In the genomic region with DNA sequence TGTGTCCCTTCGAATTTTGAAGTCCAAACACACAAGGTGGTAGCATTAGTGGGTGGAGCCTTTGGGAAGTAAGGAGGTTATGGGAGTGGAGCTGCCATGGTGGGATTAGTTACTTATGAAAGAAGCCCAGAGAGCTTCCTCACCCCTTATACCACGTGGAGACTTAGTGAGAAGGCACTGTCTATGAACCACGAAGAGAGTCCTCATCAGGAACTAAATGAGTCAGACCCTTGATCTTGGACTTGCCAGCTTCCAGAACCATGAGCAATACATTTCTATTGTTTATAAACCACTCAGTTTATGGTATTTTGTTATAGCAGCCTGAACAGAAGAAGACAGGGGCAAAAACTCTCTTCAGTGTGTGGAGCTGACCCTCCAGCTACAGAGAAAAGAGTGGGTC, we compare ENCODE assay signal across 20 cellular contexts.
A peak's percentile ranks its signal among the peaks of the same experiment; 100 is the strongest.
DNase-seq lines count a peak whose midpoint lies in the region; ATAC-seq and TF ChIP-seq lines count a peak whose summit lies in the region.
"Had no signal": no experiment of that assay in that cellular context is flagged by ENCODE, and none has a peak within 500 bp of the region (broad histone marks: within the 10 kb centered on the region; RNA-seq: fewer than 3 reads in every experiment).

No MANE protein-coding gene starts in this region.

- H3K27me3 Mint-ChIP-seq in stimulated activated naive CD8-positive, alpha-beta T cell treated with anti-CD3 and anti-CD28 coated beads, Interleukin-15, amount 100 ng/mL, for 72 hours = peaks cover 48% of the 10 kb centered on the region
- H3K27me3 Mint-ChIP-seq in stimulated activated naive B cell treated with anti-CD40 and anti-IgM and Interleukin-4, amounts not matched to agents 10 μg/mL and 1 μg/mL and 100 μg/mL, for 72 hours = peaks cover 5 to 16% of the 10 kb centered on the region in 2 donors

- H3K36me3 ChIP-seq in OCI-LY3 (replicated peaks; ENCODE audit: low read depth, low read length) (no peaks in the 10 kb centered on the region), brain microvascular endothelial cell (replicated peaks) (no peaks in the 10 kb centered on the region)
- H3K36me3 ChIP-seq: SJSA1 had no signal

- no peaks in the 10 kb centered on the region for H4K20me1 ChIP-seq in OCI-LY3 (ENCODE audit: insufficient read depth, low read length)

- H3K4me2 ChIP-seq in OCI-LY3 (ENCODE audit: low read length) = 0 out of 2 replicates have a peak overlapping the region, but pooled peaks have one; percentile 2

- ATAC-seq in stimulated activated naive CD8-positive, alpha-beta T cell treated with anti-CD3 and anti-CD28 coated beads, Interleukin-15, amount 100 ng/mL, for 72 hours = peak; percentile 73
- ATAC-seq in stimulated activated naive CD8-positive, alpha-beta T cell treated with anti-CD3 and anti-CD28 coated beads, Interleukin-15, Interleukin-2, amounts not matched to agents 100 U/mL and 50 U/mL, for 24 hours = no peak
- ATAC-seq in stimulated activated naive B cell treated with anti-CD40 and anti-IgM and Interleukin-4, amounts not matched to agents 10 μg/mL and 1 μg/mL and 100 μg/mL, for 72 hours (replicated peaks) = peak; percentile 49 to 76

- H3K9ac ChIP-seq in OCI-LY3 (ENCODE audit: low read length) = no peak overlapping the region

- H3K36me3 Mint-ChIP-seq in stimulated activated naive B cell treated with anti-CD40 and anti-IgM and Interleukin-4, amounts not matched to agents 10 μg/mL and 1 μg/mL and 100 μg/mL, for 72 hours = peaks cover 0 to 4% of the 10 kb centered on the region in 2 donors

- H3K27me3 ChIP-seq in OCI-LY3 (ENCODE audit: low read depth, low read length) (no peaks in the 10 kb centered on the region), brain microvascular endothelial cell (replicated peaks) (no peaks in the 10 kb centered on the region)
- H3K27me3 ChIP-seq: SJSA1 had no signal

- no peaks in the 10 kb centered on the region for H3K9me3 ChIP-seq in OCI-LY3 (ENCODE audit: insufficient read depth, low read length)

- TF ChIP-seq CTCF in OCI-LY3 (IDR thresholded peaks at IDR 0.05; ENCODE audit: low read depth, low read length) (no peak), brain microvascular endothelial cell (IDR thresholded peaks at IDR 0.05; ENCODE audit: low read depth, low read length, missing control alignments) (no peak)

- H3K4me3 ChIP-seq in OCI-LY3 (ENCODE audit: low read length) (no peak overlapping the region), brain microvascular endothelial cell (ENCODE audit: low read depth, low read length) (no peak overlapping the region)
- H3K4me3 ChIP-seq: SJSA1 had no signal

- in situ Hi-C loops in brain microvascular endothelial cell (cut with HindIII; ENCODE audit: low pct_ligation_motif_present, low sequenced_read_pairs) (no loop called here), G401 (cut with HindIII; ENCODE audit: low sequenced_read_pairs) (no loop called here)

- H3K27ac Mint-ChIP-seq in stimulated activated naive CD8-positive, alpha-beta T cell treated with anti-CD3 and anti-CD28 coated beads, Interleukin-15, amount 100 ng/mL, for 72 hours = no peak overlapping the region
- H3K27ac Mint-ChIP-seq in stimulated activated naive B cell treated with anti-CD40 and anti-IgM and Interleukin-4, amounts not matched to agents 10 μg/mL and 1 μg/mL and 100 μg/mL, for 72 hours = no peak overlapping the region
- H3K27ac Mint-ChIP-seq: H9 had no signal

- H3K79me2 ChIP-seq in OCI-LY3 (ENCODE audit: low read length) = no peaks in the 10 kb centered on the region

- H2AFZ ChIP-seq in OCI-LY3 (ENCODE audit: low read depth, low read length) = no peak overlapping the region

- no peak overlapping the region for H3K4me3 Mint-ChIP-seq in stimulated activated naive CD8-positive, alpha-beta T cell treated with anti-CD3 and anti-CD28 coated beads, Interleukin-15, amount 100 ng/mL, for 72 hours
- H3K4me3 Mint-ChIP-seq in stimulated activated naive B cell treated with anti-CD40 and anti-IgM and Interleukin-4, amounts not matched to agents 10 μg/mL and 1 μg/mL and 100 μg/mL, for 72 hours = no peak overlapping the region
- H3K4me3 Mint-ChIP-seq: H9 had no signal

- no peak for DNase-seq in stimulated activated naive CD8-positive, alpha-beta T cell treated with anti-CD3 and anti-CD28 coated beads, Interleukin-15, amount 100 ng/mL, for 72 hours
- DNase-seq in stimulated activated naive CD8-positive, alpha-beta T cell treated with anti-CD3 and anti-CD28 coated beads, Interleukin-15, Interleukin-2, amounts not matched to agents 100 U/mL and 50 U/mL, for 24 hours = no peak
- DNase-seq in brain microvascular endothelial cell = peak; percentile 57
- DNase-seq in stimulated activated naive B cell treated with anti-CD40 and anti-IgM and Interleukin-4, amounts not matched to agents 10 μg/mL and 1 μg/mL and 100 μg/mL, for 72 hours = no peak
- DNase-seq in NCI-H1048 (lab: John Stamatoyannopoulos, UW) = no peak
- DNase-seq in inferior parietal cortex (ENCODE audit: extremely low spot score) = no peak
- no peak for DNase-seq in G401 (ENCODE audit: low spot score)
- DNase-seq: C1 segment of cervical spinal cord, DND-41, GDM1, H9, IMR-90, NCI-H1092, NCI-H146, NCI-H2081 treated with DMSO at 0.1 percent for 48 hours, NCI-H82 had no signal

- peaks cover 5 to 34% of the 10 kb centered on the region in 2 donors for H3K9me3 Mint-ChIP-seq in stimulated activated naive CD8-positive, alpha-beta T cell treated with anti-CD3 and anti-CD28 coated beads, Interleukin-15, amount 100 ng/mL, for 72 hours
- peaks cover 13 to 22% of the 10 kb centered on the region in 2 donors for H3K9me3 Mint-ChIP-seq in stimulated activated naive B cell treated with anti-CD40 and anti-IgM and Interleukin-4, amounts not matched to agents 10 μg/mL and 1 μg/mL and 100 μg/mL, for 72 hours

- peaks cover 7% of the 10 kb centered on the region for H3K4me1 ChIP-seq in OCI-LY3 (ENCODE audit: low read length)
- H3K4me1 ChIP-seq: SJSA1 had no signal

- H3K27ac ChIP-seq in OCI-LY3 (ENCODE audit: low read length) (no peak overlapping the region), brain microvascular endothelial cell (no peak overlapping the region)
- H3K27ac ChIP-seq: HL-60, RWPE1, SJSA1 had no signal

- H3K4me1 Mint-ChIP-seq in stimulated activated naive CD8-positive, alpha-beta T cell treated with anti-CD3 and anti-CD28 coated beads, Interleukin-15, amount 100 ng/mL, for 72 hours = no peaks in the 10 kb centered on the region
- peaks cover 4 to 9% of the 10 kb centered on the region in 2 donors for H3K4me1 Mint-ChIP-seq in stimulated activated naive B cell treated with anti-CD40 and anti-IgM and Interleukin-4, amounts not matched to agents 10 μg/mL and 1 μg/mL and 100 μg/mL, for 72 hours
